26 cellular contexts compared by ENCODE assay signal in genomic region chr20:54438166-54438565, GRCh38. TPM values are rescaled to one million over a fixed set of nuclear protein-coding genes. Genes with fewer than 3 reads are reported as not detected.
DNase-seq lines count a peak whose midpoint lies in the region; ATAC-seq, FAIRE-seq and TF ChIP-seq lines count a peak whose summit lies in the region.
"Had no signal": no experiment of that assay in that cellular context is flagged by ENCODE, and none has a peak within 500 bp of the region (broad histone marks: within the 10 kb centered on the region; RNA-seq: fewer than 3 reads in every experiment).

No MANE protein-coding gene starts in this region.

- DNase-seq in HepG2 (ENCODE audit: low spot score) (no peak), right lobe of liver (no peak), K562 (ENCODE audit: extremely low read depth in 1 of 4, low spot score in 3 of 4) (no peak), iPS DF 6.9 (ENCODE audit: low read depth, low spot score) (peak; percentile 13), urothelium cell line (ENCODE audit: low spot score) (no peak), prostate gland (ENCODE audit: low spot score) (no peak), GM20000 (ENCODE audit: low spot score) (no peak), superior temporal gyrus (ENCODE audit: extremely low spot score) (no peak)
- DNase-seq: 8988T; ACHN; BE2C; C1 segment of cervical spinal cord; CD4-positive, CD25-positive, alpha-beta regulatory T cell; CD8-positive, alpha-beta memory T cell; COR-L47; DMS 273 treated with DMSO at 0.1 percent for 48 hours; DMS53; DND-41; EL; GM23248; H7; KG1 had no signal

- POLR2A ChIA-PET in HepG2 (lab: Yijun Ruan, JAX): no interaction called here
- POLR2A ChIA-PET in K562 (lab: Yijun Ruan, JAX): no interaction called here

- H3K79me2 ChIP-seq in HepG2 (ENCODE audit: insufficient read depth, low read length) (no peaks in the 10 kb centered on the region), K562 (ENCODE audit: control insufficient read depth, insufficient read depth, low read length) (no peaks in the 10 kb centered on the region)

- FAIRE-seq in HepG2 (lab: Jason Lieb, UNC) (no peak), K562 (lab: Jason Lieb, UNC) (no peak), urothelium cell line (lab: Jason Lieb, UNC) (peak; percentile 23)
- FAIRE-seq: GM12878 had no signal

- TF ChIP-seq EP300 in HepG2 (IDR thresholded peaks at IDR 0.05; ENCODE audit: low read depth in 2 of 2, low read length in 2 of 2) (no peak), HepG2 (CRISPR knock-in tag; IDR thresholded peaks at IDR 0.05; ENCODE audit: borderline replicate concordance) (no peak), K562 (IDR thresholded peaks at IDR 0.05; ENCODE audit: low read length) (no peak)

- BruUV-seq in HepG2 (replicated peaks; lab: Mats Ljungman, UMichigan) (no TSS peak), K562 (replicated peaks; lab: Mats Ljungman, UMichigan) (no TSS peak)

- intact Hi-C loops in HepG2 (cut with micrococcal nuclease; ENCODE audit: unreplicated experiment) (no loop called here), right lobe of liver (cut with DNase I) (no loop called here), K562 (cut with micrococcal nuclease) (no loop called here), prostate gland (cut with DNase I) (no loop called here)

- CTCF ChIA-PET in HepG2 (lab: Yijun Ruan, JAX; ENCODE audit: low intra/inter-chr PET ratio, low total read pairs): no interaction called here
- CTCF ChIA-PET in K562 (lab: Yijun Ruan, JAX; ENCODE audit: low intra/inter-chr PET ratio): no interaction called here

- H3K9me3 ChIP-seq in HepG2 (ENCODE audit: low read length): no peaks in the 10 kb centered on the region
- no peaks in the 10 kb centered on the region for H3K9me3 ChIP-seq in right lobe of liver
- no peaks in the 10 kb centered on the region for H3K9me3 ChIP-seq in K562 (replicated peaks; ENCODE audit: control insufficient read depth, insufficient read depth, low read depth, low read length)
- H3K9me3 ChIP-seq in iPS DF 6.9 (ENCODE audit: control insufficient read depth, insufficient read depth, low read length): no peaks in the 10 kb centered on the region; the same call in 1 of the 2 replicates
- no peaks in the 10 kb centered on the region for H3K9me3 ChIP-seq in prostate gland
- H3K9me3 ChIP-seq: BE2C had no signal

- no peaks in the 10 kb centered on the region for H3K9me1 ChIP-seq in K562 (ENCODE audit: control insufficient read depth, insufficient read depth, low read length)

- no peaks in the 10 kb centered on the region for H3K36me3 ChIP-seq in HepG2 (replicated peaks in 1 of 2; ENCODE audit: control insufficient read depth in 1 of 2, insufficient read depth in 2 of 2, low read length in 2 of 2)
- no peaks in the 10 kb centered on the region for H3K36me3 ChIP-seq in right lobe of liver
- no peaks in the 10 kb centered on the region for H3K36me3 ChIP-seq in K562 (ENCODE audit: control insufficient read depth, insufficient read depth, low read length)
- H3K36me3 ChIP-seq in iPS DF 6.9 (ENCODE audit: control insufficient read depth, insufficient read depth, low read length): no peaks in the 10 kb centered on the region
- no peaks in the 10 kb centered on the region for H3K36me3 ChIP-seq in prostate gland
- H3K36me3 ChIP-seq: BE2C had no signal

- H3K27me3 ChIP-seq in HepG2 (ENCODE audit: control insufficient read depth in 1 of 2, insufficient read depth in 2 of 2, low read length in 2 of 2): no peaks in the 10 kb centered on the region
- no peaks in the 10 kb centered on the region for H3K27me3 ChIP-seq in right lobe of liver
- no peaks in the 10 kb centered on the region for H3K27me3 ChIP-seq in K562 (ENCODE audit: control insufficient read depth in 2 of 2, insufficient read depth in 2 of 2, low read length in 2 of 2)
- H3K27me3 ChIP-seq in iPS DF 6.9 (ENCODE audit: control insufficient read depth, insufficient read depth, low read length): no peaks in the 10 kb centered on the region
- no peaks in the 10 kb centered on the region for H3K27me3 ChIP-seq in prostate gland (replicated peaks; ENCODE audit: insufficient read depth)
- H3K27me3 ChIP-seq: BE2C had no signal

- H3K9ac ChIP-seq in HepG2 (ENCODE audit: insufficient read depth, low read depth, low read length) (no peak overlapping the region), K562 (ENCODE audit: insufficient read depth in 1 of 2, low read depth in 2 of 2, low read length in 2 of 2) (no peak overlapping the region)
- H3K9ac ChIP-seq: GM23248 had no signal

- in situ Hi-C loops in HepG2 (cut with HindIII; ENCODE audit: extremely low pct_ligation_motif_present, low pct_unique_long_range_greater_than_20kb) (no loop called here), K562 (cut with MboI) (no loop called here)

- TF ChIP-seq CTCF in HepG2 (CRISPR knock-in tag; IDR thresholded peaks at IDR 0.05) (no peak), right lobe of liver (IDR thresholded peaks at IDR 0.05) (no peak), K562 (IDR thresholded peaks at IDR 0.05 in 2 of 3, conservative IDR thresholded peaks at IDR 0.05 in 1 of 3; ENCODE audit: insufficient read depth in 2 of 3, low read depth in 1 of 3, low read length in 3 of 3) (no peak), prostate gland (IDR thresholded peaks at IDR 0.05) (no peak), GM20000 (IDR thresholded peaks at IDR 0.05; ENCODE audit: extremely low read depth, missing control alignments) (no peak)

- no peaks in the 10 kb centered on the region for H3K4me1 ChIP-seq in HepG2 (ENCODE audit: insufficient read depth, low read length)
- no peaks in the 10 kb centered on the region for H3K4me1 ChIP-seq in right lobe of liver
- no peaks in the 10 kb centered on the region for H3K4me1 ChIP-seq in K562 (replicated peaks in 1 of 2; ENCODE audit: control insufficient read depth in 2 of 2, insufficient read depth in 2 of 2, low read length in 2 of 2)
- H3K4me1 ChIP-seq in iPS DF 6.9 (ENCODE audit: control insufficient read depth, insufficient read depth, low read length): no peaks in the 10 kb centered on the region
- H3K4me1 ChIP-seq in prostate gland (replicated peaks): no peaks in the 10 kb centered on the region
- H3K4me1 ChIP-seq: BE2C had no signal

- WGBS in HepG2 (ENCODE audit: low lambda C conversion rate): 7% methylated on average over 5 of the region's 5 CpGs
- 68% methylated on average over 5 of the region's 5 CpGs for WGBS in right lobe of liver (ENCODE audit: insufficient coverage, low coverage, low lambda C conversion rate, missing lambda C conversion rate)
- 0% methylated on average over 5 of the region's 5 CpGs for WGBS in K562 (ENCODE audit: insufficient coverage, low coverage, missing lambda C conversion rate)
- no CpG with 5 or more reads among the region's 5 CpGs for WGBS in iPS DF 6.9 (ENCODE audit: insufficient coverage, insufficient read length)
- WGBS in prostate gland: 82% methylated on average over 5 of the region's 5 CpGs

- H2AFZ ChIP-seq in HepG2 (ENCODE audit: low read length) (no peak overlapping the region), K562 (ENCODE audit: low read depth, low read length) (no peak overlapping the region)
- H2AFZ ChIP-seq: GM23248 had no signal

- no peak overlapping the region for H3K4me2 ChIP-seq in HepG2 (ENCODE audit: low read depth, low read length)
- H3K4me2 ChIP-seq in K562 (ENCODE audit: insufficient read depth, low read length): no peak overlapping the region

- H3K27ac ChIP-seq in HepG2 (ENCODE audit: extremely low read length, insufficient read depth, low read length) (no peak overlapping the region), right lobe of liver (no peak overlapping the region), K562 (ENCODE audit: extremely low read depth, low read depth, low read length) (no peak overlapping the region), iPS DF 6.9 (ENCODE audit: low read length) (no peak overlapping the region), prostate gland (no peak overlapping the region)
- H3K27ac ChIP-seq: GM23248, HL-60 had no signal

- TF ChIP-seq POLR2A in HepG2 (IDR thresholded peaks at IDR 0.05; ENCODE audit: insufficient read depth in 1 of 2, low read depth in 2 of 2, low read length in 2 of 2) (no peak), right lobe of liver (IDR thresholded peaks at IDR 0.05) (no peak), K562 (conservative IDR thresholded peaks at IDR 0.05) (no peak), prostate gland (IDR thresholded peaks at IDR 0.05) (no peak)

- TF ChIP-seq RAD21 in HepG2 (CRISPR knock-in tag; IDR thresholded peaks at IDR 0.05): no peak
- TF ChIP-seq RAD21 in K562 (CRISPR knock-in tag; conservative IDR thresholded peaks at IDR 0.05 in 1 of 2, IDR thresholded peaks at IDR 0.05 in 1 of 2): no peak

- ATAC-seq in HepG2 (no peak), right lobe of liver (no peak), K562 (no peak)
- ATAC-seq: GM12878 had no signal

- no peak overlapping the region for H3K4me3 ChIP-seq in HepG2 (replicated peaks in 1 of 3; ENCODE audit: insufficient read depth in 1 of 3, low read depth in 2 of 3, low read length in 3 of 3)
- H3K4me3 ChIP-seq in right lobe of liver: no peak overlapping the region
- no peak overlapping the region for H3K4me3 ChIP-seq in K562
- H3K4me3 ChIP-seq in iPS DF 6.9 (ENCODE audit: low read length): no peak overlapping the region
- H3K4me3 ChIP-seq in prostate gland: no peak overlapping the region
- H3K4me3 ChIP-seq: GM12878, GM23248 had no signal

- H4K20me1 ChIP-seq in HepG2 (ENCODE audit: insufficient read depth, low read length) (no peaks in the 10 kb centered on the region), K562 (replicated peaks; ENCODE audit: control insufficient read depth, insufficient read depth, low read length) (no peaks in the 10 kb centered on the region)

RNA-seq across cellular contexts. Expression of gene DOK5, which starts 37.2 kb away (rescaled TPM):
- total RNA-seq in HepG2 (2016; rRNA removed; fragmentation: Illumina TruSeq; extraction: Trizol): not detected in 2 replicates
- not detected in 2 replicates for total RNA-seq in HepG2 (2016; cell fraction: cytosol; rRNA removed; fragmentation: Illumina TruSeq; extraction: Trizol; ENCODE audit: low read depth)
- not detected in 2 replicates for total RNA-seq in HepG2 (2016; cell fraction: insoluble cytoplasmic fraction; rRNA removed; fragmentation: Illumina TruSeq; extraction: Trizol)
- not detected in 2 replicates for total RNA-seq in HepG2 (2016; cell fraction: membrane; rRNA removed; fragmentation: Illumina TruSeq; extraction: Trizol)
- not detected in 2 replicates for total RNA-seq in HepG2 (2016; cell fraction: nucleus; rRNA removed; fragmentation: Illumina TruSeq; extraction: Trizol)
- polyA plus RNA-seq in HepG2 (2011; rRNA removed): not detected in 2 replicates
- not detected in 2 replicates for polyA plus RNA-seq in HepG2 (2011; cell fraction: cytosol; rRNA removed)
- polyA plus RNA-seq in HepG2 (2011; cell fraction: nucleus; rRNA removed): not detected in 2 replicates
- polyA plus RNA-seq in HepG2 (2012): not detected in 2 replicates
- polyA plus RNA-seq in HepG2 (2016; cell fraction: cytosol; fragmentation: Illumina TruSeq; extraction: Trizol; ENCODE audit: low read depth): not detected in 2 replicates
- polyA plus RNA-seq in HepG2 (2016; cell fraction: insoluble cytoplasmic fraction; fragmentation: Illumina TruSeq; extraction: Trizol; ENCODE audit: low read depth): not detected in 2 replicates
- not detected in 2 replicates for polyA plus RNA-seq in HepG2 (2016; cell fraction: membrane; fragmentation: Illumina TruSeq; extraction: Trizol; ENCODE audit: low read depth)
- polyA plus RNA-seq in HepG2 (2016; cell fraction: nucleus; fragmentation: Illumina TruSeq; extraction: Trizol; ENCODE audit: insufficient read depth, low read depth): not detected in 2 replicates
- polyA minus RNA-seq in HepG2 (2011; rRNA and poly(A)+ RNA removed; ENCODE audit: low replicate concordance): not detected in 2 replicates
- not detected in 2 replicates for polyA minus RNA-seq in HepG2 (2011; cell fraction: cytosol; rRNA and poly(A)+ RNA removed)
- polyA minus RNA-seq in HepG2 (2011; cell fraction: nucleus; rRNA and poly(A)+ RNA removed): not detected in 2 replicates
- under 1 TPM in 2 of 6 experiments, not detected in 4; 0.43 to 0.69 TPM for total RNA-seq in right lobe of liver
- not detected in 2 replicates for total RNA-seq in K562 (2011; cell fraction: chromatin; rRNA removed; ENCODE audit: low replicate concordance)
- not detected in 2 replicates for total RNA-seq in K562 (2011; cell fraction: nucleolus; rRNA removed)
- total RNA-seq in K562 (2011; cell fraction: nucleoplasm; rRNA removed): not detected in 2 replicates
- not detected in 2 replicates for total RNA-seq in K562 (2014; rRNA removed)
- not detected in 2 replicates for total RNA-seq in K562 (2014; rRNA removed; fragmentation: Illumina TruSeq; extraction: Trizol)
- total RNA-seq in K562 (2015; rRNA removed; fragmentation: Illumina TruSeq; extraction: Trizol): not detected in 2 replicates
- 0.11 TPM in 1 of 2 replicates, not detected in the other for total RNA-seq in K562 (2021)
- not detected in 2 replicates for polyA plus RNA-seq in K562 (2011; rRNA removed)
- not detected in 2 replicates for polyA plus RNA-seq in K562 (2011; cell fraction: cytosol; rRNA removed)
- polyA plus RNA-seq in K562 (2011; cell fraction: nucleus; rRNA removed): not detected in 2 replicates
- not detected in 2 replicates for polyA plus RNA-seq in K562 (2012)
- polyA plus RNA-seq in K562 (2014; fragmentation: Illumina TruSeq; extraction: Trizol): not detected in 2 replicates
- polyA plus RNA-seq in K562 (2014; fragmentation: Nextera tagmentation; extraction: Ambion mirVana): not detected
- not detected in 2 replicates for polyA plus RNA-seq in K562 (2014; rRNA removed)
- not detected in 2 replicates for polyA minus RNA-seq in K562 (2011; rRNA and poly(A)+ RNA removed)
- polyA minus RNA-seq in K562 (2011; cell fraction: cytosol; rRNA and poly(A)+ RNA removed): not detected in 2 replicates
- polyA minus RNA-seq in K562 (2011; cell fraction: nucleus; rRNA and poly(A)+ RNA removed): not detected in 2 replicates
- total RNA-seq in prostate gland: 1 to 10 TPM in 1 of 2 donors, under 1 TPM in 1; 0.14 to 1.2 TPM
- total RNA-seq: CD4-positive, CD25-positive, alpha-beta regulatory T cell; G401; GM12878 had no signal
- polyA plus RNA-seq: CD8-positive, alpha-beta memory T cell; IgD-negative memory B cell had no signal

Comparison
In these comparisons a context has a peak if more than half of its experiments do, and no peak if none do; other contexts are left out.
1. Of the 241 proteins assayed by ChIP-seq in both HepG2 and K562: peak only in HepG2: none; only in K562: TFE3; in both: none; in neither: 239; mixed calls (peak in some experiments, not most) for 1.